Comparison of ENCODE assay signal across 9 cellular contexts in the genomic region with DNA sequence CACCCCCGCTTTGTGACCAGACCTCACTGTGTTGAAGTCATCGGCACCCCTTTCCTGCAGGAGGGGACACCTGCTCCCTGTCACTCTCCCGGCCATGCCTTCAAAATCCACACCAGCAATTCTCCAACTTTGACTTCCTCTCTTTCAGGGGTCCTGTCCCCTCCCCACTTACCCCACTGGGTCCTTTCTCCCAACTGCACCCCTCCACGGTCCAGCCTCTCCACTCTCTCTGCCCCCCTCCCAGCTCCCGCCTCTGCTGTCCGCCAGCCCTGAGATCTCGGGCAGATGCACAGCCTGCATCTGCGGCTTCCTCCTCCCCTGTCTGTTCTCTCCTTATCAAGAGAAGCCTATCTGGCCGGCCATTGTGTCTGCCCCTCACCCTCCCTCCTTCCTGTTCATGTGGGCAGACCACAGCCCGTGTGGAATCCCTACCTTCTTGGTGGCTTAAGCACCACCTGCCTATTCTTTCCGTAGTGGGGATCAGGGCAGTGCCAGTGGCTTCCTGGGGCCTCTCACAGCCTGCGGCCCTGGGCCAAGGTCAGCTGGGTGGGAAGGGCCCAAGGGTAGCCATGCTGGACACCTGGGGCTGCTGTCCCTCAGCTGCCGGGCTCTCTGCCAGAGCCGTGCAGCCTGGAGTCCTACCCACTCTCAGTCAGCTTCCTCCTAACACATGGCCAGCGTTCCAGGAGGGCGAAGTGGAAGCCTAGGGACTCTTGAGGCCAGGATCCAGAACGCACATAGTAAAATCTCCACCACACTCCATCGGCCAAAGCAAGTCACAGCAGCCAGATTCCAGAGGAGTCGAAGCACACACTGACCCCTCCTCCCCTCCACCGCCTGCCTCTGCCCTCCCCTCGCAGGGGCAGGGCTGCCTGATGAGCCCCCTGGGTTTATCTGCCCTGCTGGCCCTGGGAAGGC. TPM values are rescaled to one million over a fixed set of nuclear protein-coding genes. Genes with fewer than 3 reads are reported as not detected.
DNase-seq lines count a peak whose midpoint lies in the region; ATAC-seq and TF ChIP-seq lines count a peak whose summit lies in the region.
"Had no signal": no experiment of that assay in that cellular context is flagged by ENCODE, and none has a peak within 500 bp of the region (broad histone marks: within the 10 kb centered on the region; RNA-seq: fewer than 3 reads in every experiment).

No MANE protein-coding gene starts in this region.

- peak overlapping the region; percentile 5 for H3K4me3 ChIP-seq in mesodermal cell (ENCODE audit: extremely low read depth, insufficient read depth, low read length, poor library complexity, severe bottlenecking)
- H3K4me3 ChIP-seq: SJSA1 had no signal

- peak overlapping the region; percentile 52 for H3K27ac Mint-ChIP-seq in CD4-positive, alpha-beta T cell

- peaks cover 36% of the 10 kb centered on the region for H3K4me1 ChIP-seq in mesodermal cell (ENCODE audit: control insufficient read depth, insufficient read depth, low read length, poor library complexity, severe bottlenecking)

- POLR2A ChIA-PET in CD4-positive, alpha-beta T cell (lab: Charles Lee) = interaction anchor here (0.7 kb wide), 1 partner anchor 8 kb away, joined by 3 read pairs; a partner anchor contains a TSS

- in situ Hi-C loops in KBM-7 (cut with MboI; ENCODE audit: low pct_unique_long_range_greater_than_20kb, low sequenced_read_pairs) = no loop called here
- in situ Hi-C loops in G401 (cut with HindIII; ENCODE audit: low sequenced_read_pairs) = no loop called here

- CTCF ChIA-PET in CD4-positive, alpha-beta T cell (lab: Charles Lee) = interaction anchor here (1.1 kb wide), 1 partner anchor 21 kb away, joined by 6 read pairs; no protein-coding TSS in a partner anchor

- H3K27me3 ChIP-seq in CD4-positive, alpha-beta T cell (ENCODE audit: control insufficient read depth, insufficient read depth, low read length) = peaks cover 62% of the 10 kb centered on the region
- H3K27me3 ChIP-seq: SJSA1 had no signal

- ATAC-seq in CD4-positive, alpha-beta T cell (ENCODE audit: poor library complexity) = no peak
- no peak for ATAC-seq in omental fat pad (ENCODE audit: low FRiP score)

- peaks cover 57% of the 10 kb centered on the region for H3K27me3 Mint-ChIP-seq in CD4-positive, alpha-beta T cell

- WGBS in mesodermal cell (ENCODE audit: insufficient coverage in 2 of 2), 2 experiments = 45 to 53% methylated on average over 13 to 18 of the region's 21 CpGs

- H3K9me3 ChIP-seq in CD4-positive, alpha-beta T cell (ENCODE audit: control insufficient read depth, low read length) = no peaks in the 10 kb centered on the region
- H3K9me3 ChIP-seq in mesodermal cell (ENCODE audit: control insufficient read depth, low read length) = no peaks in the 10 kb centered on the region
- H3K9me3 ChIP-seq: SJSA1 had no signal

- H3K9me3 Mint-ChIP-seq in CD4-positive, alpha-beta T cell = no peaks in the 10 kb centered on the region

- peaks cover 4% of the 10 kb centered on the region for H3K36me3 Mint-ChIP-seq in CD4-positive, alpha-beta T cell (ENCODE audit: low read depth)

- H3K36me3 ChIP-seq in mesodermal cell (ENCODE audit: control insufficient read depth, insufficient read depth, low read length) = no peaks in the 10 kb centered on the region

- intact Hi-C loops in CD4-positive, alpha-beta T cell (cut with DNase I, micrococcal nuclease) = no loop called here

- no peak for DNase-seq in CD4-positive, alpha-beta T cell
- DNase-seq in KBM-7 = peak; percentile 85
- DNase-seq in astrocyte of the hippocampus (ENCODE audit: low read depth, low spot score) = peak; percentile 72
- no peak for DNase-seq in omental fat pad (ENCODE audit: low spot score)
- no peak for DNase-seq in G401 (ENCODE audit: low spot score)
- DNase-seq in NCI-H82 treated with DMSO at 0.1 percent for 48 hours (lab: John Stamatoyannopoulos, UW; ENCODE audit: unreplicated experiment) = no peak
- no peak for DNase-seq in dedifferentiated amniotic fluid mesenchymal stem cell (ENCODE audit: extremely low spot score)

- TF ChIP-seq CTCF in CD4-positive, alpha-beta T cell (IDR thresholded peaks at IDR 0.05) = no peak
- no peak for TF ChIP-seq CTCF in omental fat pad (IDR thresholded peaks at IDR 0.05)

- H3K4me3 Mint-ChIP-seq in CD4-positive, alpha-beta T cell = peak overlapping the region; percentile 32

- H3K4me1 Mint-ChIP-seq in CD4-positive, alpha-beta T cell (ENCODE audit: low read depth) = peaks cover 17% of the 10 kb centered on the region

- no peak overlapping the region for H3K27ac ChIP-seq in CD4-positive, alpha-beta T cell (ENCODE audit: low read depth, low read length)
- H3K27ac ChIP-seq in mesodermal cell (ENCODE audit: low read depth, low read length, severe bottlenecking) = peak overlapping the region; percentile 83
- H3K27ac ChIP-seq: SJSA1 had no signal

RNA-seq across cellular contexts. Expression of a gene that starts 5.1 kb away (rescaled TPM):
- 10 to 100 TPM; 29.0 to 30.9 TPM for total RNA-seq in CD4-positive, alpha-beta T cell
- 59.5 TPM for polyA plus RNA-seq in mesodermal cell (2013, experiment 1 of 2)
- polyA plus RNA-seq in mesodermal cell (2013, experiment 2 of 2) = 35.5 TPM
- 10 to 100 TPM; 17.8 to 30.0 (median 22.6) TPM for total RNA-seq in omental fat pad
- 27.5 and 66.5 TPM in 2 replicates for total RNA-seq in G401 (2014; rRNA removed; shearing (Covaris generic))

RNA-seq across cellular contexts. Expression of a gene that starts 8.3 kb away (rescaled TPM):
- 10 to 100 TPM; 38.0 to 38.9 TPM for total RNA-seq in CD4-positive, alpha-beta T cell
- polyA plus RNA-seq in mesodermal cell (2013, experiment 1 of 2) = 53.2 TPM
- 44.4 TPM for polyA plus RNA-seq in mesodermal cell (2013, experiment 2 of 2)
- 10 to 100 TPM; 27.7 to 84.3 (median 32.6) TPM for total RNA-seq in omental fat pad
- total RNA-seq in G401 (2014; rRNA removed; shearing (Covaris generic)) = 213 and 304 TPM in 2 replicates

RNA-seq across cellular contexts. Expression of a gene that starts 14.9 kb away (rescaled TPM):
- total RNA-seq in CD4-positive, alpha-beta T cell = 1 to 10 TPM; 1.5 to 2.0 TPM
- polyA plus RNA-seq in mesodermal cell (2013, experiment 1 of 2) = 116 TPM
- polyA plus RNA-seq in mesodermal cell (2013, experiment 2 of 2) = 88.7 TPM
- total RNA-seq in omental fat pad = 10 to 100 TPM; 17.2 to 42.3 (median 22.6) TPM
- total RNA-seq in G401 (2014; rRNA removed; shearing (Covaris generic)) = 103 and 106 TPM in 2 replicates

RNA-seq across cellular contexts. Expression of a gene that starts 23.1 kb away (rescaled TPM):
- total RNA-seq in CD4-positive, alpha-beta T cell = not detected
- polyA plus RNA-seq in mesodermal cell (2013, experiment 1 of 2) = not detected
- not detected for polyA plus RNA-seq in mesodermal cell (2013, experiment 2 of 2)
- 1 to 10 TPM in 1 of 4 donors, under 1 TPM in 1, not detected in 2; 0.36 to 1.4 TPM for total RNA-seq in omental fat pad
- total RNA-seq in G401 (2014; rRNA removed; shearing (Covaris generic)) = 0.17 TPM in 1 of 2 replicates, not detected in the other

RNA-seq across cellular contexts. Expression of a gene that starts 38.8 kb away (rescaled TPM):
- total RNA-seq in CD4-positive, alpha-beta T cell = under 1 TPM; 0.69 to 0.95 TPM
- polyA plus RNA-seq in mesodermal cell (2013, experiment 1 of 2) = 1.1 TPM
- 0.46 TPM for polyA plus RNA-seq in mesodermal cell (2013, experiment 2 of 2)
- total RNA-seq in omental fat pad = under 1 TPM in 3 of 4 donors, not detected in 1; 0.19 to 0.48 (median 0.25) TPM
- 4.3 and 5.5 TPM in 2 replicates for total RNA-seq in G401 (2014; rRNA removed; shearing (Covaris generic))

Comparison
In these comparisons a context has a peak if more than half of its experiments do, and no peak if none do; other contexts are left out.
1. DNase-seq: peak in KBM-7 (single experiment) and astrocyte of the hippocampus (single experiment); none in CD4-positive, alpha-beta T cell (0 of 10), omental fat pad (single experiment), G401 (single experiment), NCI-H82 treated with DMSO at 0.1 percent for 48 hours (single experiment) and dedifferentiated amniotic fluid mesenchymal stem cell (single experiment).
2. RNA of a gene that starts 14.9 kb away (total RNA-seq): 103 to 106 TPM in G401 and 17.2 to 42.3 TPM in omental fat pad; 1.5 to 2.0 TPM in CD4-positive, alpha-beta T cell; every median in the first group is over 4 times any median in the second.